17 cellular contexts compared by ENCODE assay signal in genomic region chr5:107937198-107937597, GRCh38.
A peak's percentile ranks its signal among the peaks of the same experiment; 100 is the strongest.
DNase-seq lines count a peak whose midpoint lies in the region; ATAC-seq and TF ChIP-seq lines count a peak whose summit lies in the region.
"Had no signal": no experiment of that assay in that cellular context is flagged by ENCODE, and none has a peak within 500 bp of the region (broad histone marks: within the 10 kb centered on the region; RNA-seq: fewer than 3 reads in every experiment).

No MANE protein-coding gene starts in this region.

- no peaks in the 10 kb centered on the region for H3K27me3 Mint-ChIP-seq in nephron (ENCODE audit: low read depth)
- H3K27me3 Mint-ChIP-seq in activated T-cell treated with anti-CD3 and anti-CD28 coated beads, Interleukin-2, amount 50 U/mL, for 4 hours (ENCODE audit: low read depth), result no peaks in the 10 kb centered on the region
- H3K27me3 Mint-ChIP-seq: activated B cell treated with CpG ODN at 0.5 μM for 24 hours; activated naive CD4-positive, alpha-beta T cell treated with anti-CD3 and anti-CD28 coated beads, Interleukin-2, amount 10 ng/mL, durations not matched to agents 7 days and 5 days; stimulated activated naive B cell treated with anti-CD40 and anti-IgM and Interleukin-4, amounts not matched to agents 10 μg/mL and 1 μg/mL and 100 μg/mL, for 72 hours had no signal

- H3K9me3 Mint-ChIP-seq in nephron, result no peaks in the 10 kb centered on the region
- no peaks in the 10 kb centered on the region for H3K9me3 Mint-ChIP-seq in activated T-cell treated with anti-CD3 and anti-CD28 coated beads, Interleukin-2, amount 50 U/mL, for 4 hours
- H3K9me3 Mint-ChIP-seq: activated B cell treated with CpG ODN at 0.5 μM for 24 hours; stimulated activated naive B cell treated with anti-CD40 and anti-IgM and Interleukin-4, amounts not matched to agents 10 μg/mL and 1 μg/mL and 100 μg/mL, for 72 hours had no signal

- H3K4me3 ChIP-seq in ectodermal cell (ENCODE audit: insufficient read depth, low read depth, low read length), result no peak overlapping the region
- no peak overlapping the region for H3K4me3 ChIP-seq in spleen
- H3K4me3 ChIP-seq: breast epithelium, lung, Peyer's patch, smooth muscle cell had no signal

- H3K36me3 ChIP-seq in ectodermal cell (ENCODE audit: control insufficient read depth, insufficient read depth, low read length), result no peaks in the 10 kb centered on the region
- H3K36me3 ChIP-seq in spleen, result no peaks in the 10 kb centered on the region
- H3K36me3 ChIP-seq: BE2C, breast epithelium, Peyer's patch had no signal

- peak overlapping the region; percentile 80 for H3K27ac ChIP-seq in ectodermal cell (ENCODE audit: insufficient read depth, low read depth, low read length, poor library complexity, severe bottlenecking)
- no peak overlapping the region for H3K27ac ChIP-seq in spleen
- H3K27ac ChIP-seq: breast epithelium, Peyer's patch had no signal

- H3K4me1 ChIP-seq in ectodermal cell (ENCODE audit: control insufficient read depth, insufficient read depth, low read length) (peaks cover 18% of the 10 kb centered on the region), spleen (no peaks in the 10 kb centered on the region)
- H3K4me1 ChIP-seq: breast epithelium, Peyer's patch had no signal

- H3K4me1 Mint-ChIP-seq in nephron, result peaks cover 11% of the 10 kb centered on the region
- no peaks in the 10 kb centered on the region for H3K4me1 Mint-ChIP-seq in activated T-cell treated with anti-CD3 and anti-CD28 coated beads, Interleukin-2, amount 50 U/mL, for 4 hours (ENCODE audit: low read depth)
- H3K4me1 Mint-ChIP-seq: activated B cell treated with CpG ODN at 0.5 μM for 24 hours; stimulated activated naive B cell treated with anti-CD40 and anti-IgM and Interleukin-4, amounts not matched to agents 10 μg/mL and 1 μg/mL and 100 μg/mL, for 72 hours had no signal

- H3K4me3 Mint-ChIP-seq in nephron, result no peak overlapping the region
- H3K4me3 Mint-ChIP-seq in activated T-cell treated with anti-CD3 and anti-CD28 coated beads, Interleukin-2, amount 50 U/mL, for 4 hours, result no peak overlapping the region
- H3K4me3 Mint-ChIP-seq: activated B cell treated with CpG ODN at 0.5 μM for 24 hours; activated naive CD4-positive, alpha-beta T cell treated with anti-CD3 and anti-CD28 coated beads, Interleukin-2, amount 10 ng/mL, durations not matched to agents 7 days and 5 days; stimulated activated naive B cell treated with anti-CD40 and anti-IgM and Interleukin-4, amounts not matched to agents 10 μg/mL and 1 μg/mL and 100 μg/mL, for 72 hours had no signal

- DNase-seq in ELF-1 (ENCODE audit: low read depth, low spot score) (peak; percentile 15), NCI-H2107 treated with DMSO at 0.1 percent for 48 hours (lab: John Stamatoyannopoulos, UW; ENCODE audit: unreplicated experiment) (peak; percentile 25), spleen (no peak), GM19238 (ENCODE audit: insufficient read length, low spot score) (no peak)
- no peak for DNase-seq in activated T-cell treated with anti-CD3 and anti-CD28 coated beads, Interleukin-2, amount 50 U/mL, for 4 hours
- DNase-seq: activated B cell treated with CpG ODN at 0.5 μM for 24 hours; activated naive CD4-positive, alpha-beta T cell treated with anti-CD3 and anti-CD28 coated beads, Interleukin-2, amount 10 ng/mL, durations not matched to agents 7 days and 5 days; BE2C; DMS79 treated with DMSO at 0.1 percent for 48 hours; Peyer's patch; stimulated activated naive B cell treated with anti-CD40 and anti-IgM and Interleukin-4, amounts not matched to agents 10 μg/mL and 1 μg/mL and 100 μg/mL, for 72 hours; T-helper 1 cell had no signal

- no peak for TF ChIP-seq POLR2A in spleen (IDR thresholded peaks at IDR 0.05)

- 71 to 80% methylated on average over 4 to 5 of the region's 5 CpGs for WGBS in ectodermal cell, 2 experiments
- WGBS in spleen, 5 donors, result 88 to 95% (median 93%) methylated on average over 5 of the region's 5 CpGs

- ATAC-seq in activated T-cell treated with anti-CD3 and anti-CD28 coated beads, Interleukin-2, amount 50 U/mL, for 4 hours, result no peak
- ATAC-seq: stimulated activated naive B cell treated with anti-CD40 and anti-IgM and Interleukin-4, amounts not matched to agents 10 μg/mL and 1 μg/mL and 100 μg/mL, for 72 hours had no signal

- TF ChIP-seq CTCF in nephron (IDR thresholded peaks at IDR 0.05; ENCODE audit: unreplicated experiment in 3 of 3) (no peak), spleen (IDR thresholded peaks at IDR 0.05 in 8 of 11, conservative IDR thresholded peaks at IDR 0.05 in 3 of 11) (no peak)

- intact Hi-C loops in spleen (cut with DNase I; ENCODE audit: low total_unique reads), result no loop called here

- H3K36me3 Mint-ChIP-seq in nephron (ENCODE audit: low read depth), result no peaks in the 10 kb centered on the region
- peaks cover 19% of the 10 kb centered on the region for H3K36me3 Mint-ChIP-seq in activated T-cell treated with anti-CD3 and anti-CD28 coated beads, Interleukin-2, amount 50 U/mL, for 4 hours (ENCODE audit: insufficient read depth)

- H3K9me3 ChIP-seq in ectodermal cell (ENCODE audit: control insufficient read depth, low read length) (no peaks in the 10 kb centered on the region), spleen (no peaks in the 10 kb centered on the region)
- H3K9me3 ChIP-seq: BE2C, breast epithelium, Peyer's patch had no signal

- H3K27me3 ChIP-seq in ectodermal cell (ENCODE audit: control insufficient read depth, insufficient read depth, low read length, poor library complexity, severe bottlenecking), result no peaks in the 10 kb centered on the region
- H3K27me3 ChIP-seq in spleen (replicated peaks in 1 of 7), result no peaks in the 10 kb centered on the region
- H3K27me3 ChIP-seq: BE2C, breast epithelium, Peyer's patch had no signal

- peak overlapping the region in 2 of 3 experiments; percentile 5 to 77 for H3K27ac Mint-ChIP-seq in nephron
- H3K27ac Mint-ChIP-seq: activated B cell treated with CpG ODN at 0.5 μM for 24 hours; activated naive CD4-positive, alpha-beta T cell treated with anti-CD3 and anti-CD28 coated beads, Interleukin-2, amount 10 ng/mL, durations not matched to agents 7 days and 5 days; stimulated activated naive B cell treated with anti-CD40 and anti-IgM and Interleukin-4, amounts not matched to agents 10 μg/mL and 1 μg/mL and 100 μg/mL, for 72 hours had no signal

Comparison
In these comparisons a context has a peak if more than half of its experiments do, and no peak if none do; other contexts are left out.
1. DNase-seq: peak in ELF-1 (single experiment) and NCI-H2107 treated with DMSO at 0.1 percent for 48 hours (single experiment); none in spleen (single experiment), GM19238 (single experiment) and activated T-cell treated with anti-CD3 and anti-CD28 coated beads, Interleukin-2, amount 50 U/mL, for 4 hours (single experiment).